In genomic region chr15:93087825-93088199, GRCh38 we compare ENCODE assay signal across 9 cellular contexts. TPM values are rescaled to one million over a fixed set of nuclear protein-coding genes. Genes with fewer than 3 reads are reported as not detected.
DNase-seq lines count a peak whose midpoint lies in the region; ATAC-seq, FAIRE-seq and TF ChIP-seq lines count a peak whose summit lies in the region.
"Had no signal": no experiment of that assay in that cellular context is flagged by ENCODE, and none has a peak within 500 bp of the region (broad histone marks: within the 10 kb centered on the region; RNA-seq: fewer than 3 reads in every experiment).

No MANE protein-coding gene starts in this region.

- H3K4me3 Mint-ChIP-seq in CD8-positive, alpha-beta memory T cell = peak overlapping the region; percentile 76 to 89 (median 85)
- H3K4me3 Mint-ChIP-seq in T-helper 2 cell treated with Interferon-gamma antibody and Interleukin-4, amounts not matched to agents 5 μg/mL and 100 μg/mL, for 36 hours = peak overlapping the region; percentile 85

- CTCF ChIA-PET in CD8-positive, alpha-beta memory T cell (lab: Charles Lee) = interaction anchor here (0.6 to 2.5 kb wide), 37 partner anchors 9 to 1032 kb away, joined by 3 to 19 read pairs (median 4); no protein-coding TSS in a partner anchor
- CTCF ChIA-PET in GM12878 (lab: Yijun Ruan, JAX) = interaction anchor here (0.5 to 2.4 kb wide), 20 partner anchors 10 to 1841 kb away, joined by 3 to 23 read pairs (median 4); no protein-coding TSS in a partner anchor

- peak; percentile 74 to 83 (median 83) for TF ChIP-seq CTCF in GM12878 (IDR thresholded peaks at IDR 0.05 in 2 of 3, conservative IDR thresholded peaks at IDR 0.05 in 1 of 3; ENCODE audit: control insufficient read depth in 2 of 3, extremely low read depth in 1 of 3, insufficient read depth in 1 of 3, low read depth in 3 of 3, low read length in 3 of 3)
- peak; percentile 91 to 97 (median 95) for TF ChIP-seq CTCF in gastrocnemius medialis (IDR thresholded peaks at IDR 0.05 in 4 of 5, conservative IDR thresholded peaks at IDR 0.05 in 1 of 5)

- peaks cover 16 to 22% (median 19%) of the 10 kb centered on the region in 3 donors for H3K4me1 Mint-ChIP-seq in CD8-positive, alpha-beta memory T cell
- peaks cover 7% of the 10 kb centered on the region for H3K4me1 Mint-ChIP-seq in T-helper 2 cell treated with Interferon-gamma antibody and Interleukin-4, amounts not matched to agents 5 μg/mL and 100 μg/mL, for 36 hours (ENCODE audit: low read depth)

- H3K79me2 ChIP-seq in GM12878 (ENCODE audit: control insufficient read depth, insufficient read depth, low read length) = no peaks in the 10 kb centered on the region

- H3K27me3 ChIP-seq in CD8-positive, alpha-beta memory T cell (ENCODE audit: insufficient read depth, low read length, poor library complexity, severe bottlenecking) = peaks cover 26% of the 10 kb centered on the region
- H3K27me3 ChIP-seq in GM12878 (replicated peaks in 1 of 2; ENCODE audit: control insufficient read depth in 2 of 2, insufficient read depth in 2 of 2, low read length in 1 of 2) (peaks cover 8 to 11% of the 10 kb centered on the region in 2 experiments), gastrocnemius medialis (no peaks in the 10 kb centered on the region)

- peak; percentile 68 for TF ChIP-seq RAD21 in GM12878 (IDR thresholded peaks at IDR 0.05; ENCODE audit: insufficient read depth, low read depth, low read length)

- in situ Hi-C loops in GM12878 (cut with MboI) (no loop called here), gastrocnemius medialis (cut with MboI; ENCODE audit: low sequenced_read_pairs in 4 of 4) (loop anchor here in 1 of 4 donors (25.0 kb wide), 1 partner anchor 374 kb away; no protein-coding TSS in a partner anchor)

- FAIRE-seq in GM12878 (lab: Jason Lieb, UNC) = peak; percentile 56

- peaks cover 50 to 77% of the 10 kb centered on the region in 2 donors for H3K27me3 Mint-ChIP-seq in CD8-positive, alpha-beta memory T cell
- H3K27me3 Mint-ChIP-seq in T-helper 2 cell treated with Interferon-gamma antibody and Interleukin-4, amounts not matched to agents 5 μg/mL and 100 μg/mL, for 36 hours (ENCODE audit: low read depth) = peaks cover 66% of the 10 kb centered on the region

- H3K9ac ChIP-seq in GM12878 (ENCODE audit: control insufficient read depth, insufficient read depth, low read length) = no peak overlapping the region

- TF ChIP-seq POLR2A in GM12878 (IDR thresholded peaks at IDR 0.05; ENCODE audit: low read depth, low read length) (no peak), gastrocnemius medialis (IDR thresholded peaks at IDR 0.05) (no peak)

- H2AFZ ChIP-seq in GM12878 (ENCODE audit: control insufficient read depth, low read depth, low read length) = no peak overlapping the region

- peak overlapping the region in 2 of 8 donors; percentile 25 to 40 for H3K27ac Mint-ChIP-seq in CD8-positive, alpha-beta memory T cell
- peak overlapping the region; percentile 65 for H3K27ac Mint-ChIP-seq in T-helper 2 cell treated with Interferon-gamma antibody and Interleukin-4, amounts not matched to agents 5 μg/mL and 100 μg/mL, for 36 hours

- no peaks in the 10 kb centered on the region for H3K9me3 Mint-ChIP-seq in CD8-positive, alpha-beta memory T cell
- H3K9me3 Mint-ChIP-seq in T-helper 2 cell treated with Interferon-gamma antibody and Interleukin-4, amounts not matched to agents 5 μg/mL and 100 μg/mL, for 36 hours = no peaks in the 10 kb centered on the region

- no peaks in the 10 kb centered on the region for H3K36me3 ChIP-seq in CD8-positive, alpha-beta memory T cell (ENCODE audit: insufficient read depth, low read length)
- H3K36me3 ChIP-seq in GM12878 (ENCODE audit: control insufficient read depth in 2 of 2, insufficient read depth in 2 of 2, low read length in 1 of 2) = no peaks in the 10 kb centered on the region
- no peaks in the 10 kb centered on the region for H3K36me3 ChIP-seq in gastrocnemius medialis

- WGBS in GM12878 (ENCODE audit: insufficient coverage, insufficient replicate concordance, low lambda C conversion rate, missing lambda C conversion rate) = 0% methylated on average over 14 of the region's 14 CpGs

- POLR2A ChIA-PET in CD8-positive, alpha-beta memory T cell (lab: Charles Lee) = interaction anchor here (0.8 to 1.5 kb wide), 2 partner anchors 40 to 1032 kb away, joined by 3 to 6 read pairs; no protein-coding TSS in a partner anchor
- POLR2A ChIA-PET in GM12878 (lab: Charles Lee) = no interaction called here

- H3K4me3 ChIP-seq in CD8-positive, alpha-beta memory T cell (ENCODE audit: low read length) = peak overlapping the region; percentile 21
- H3K4me3 ChIP-seq in GM12878 (no peak overlapping the region), iPS-11a (ENCODE audit: low read depth, low read length) (peak overlapping the region; percentile 40), gastrocnemius medialis (peak overlapping the region; percentile 76 to 97 (median 80))

- TF ChIP-seq EP300 in GM12878 (IDR thresholded peaks at IDR 0.05; ENCODE audit: borderline replicate concordance in 1 of 2, control insufficient read depth in 1 of 2, low read depth in 2 of 2, low read length in 2 of 2) = no peak

- peaks cover 10% of the 10 kb centered on the region for H3K4me1 ChIP-seq in CD8-positive, alpha-beta memory T cell (ENCODE audit: insufficient read depth, low read length)
- H3K4me1 ChIP-seq in GM12878 (ENCODE audit: control insufficient read depth, insufficient read depth, low read length) = no peaks in the 10 kb centered on the region; the same call in 1 of the 2 replicates
- H3K4me1 ChIP-seq in gastrocnemius medialis = peaks cover 55 to 60% of the 10 kb centered on the region in 2 donors

- 0 out of 2 replicates have a peak overlapping the region, but pooled peaks have one; percentile 32 for H3K4me2 ChIP-seq in GM12878 (ENCODE audit: control insufficient read depth, insufficient read depth)

- H3K9me3 ChIP-seq in CD8-positive, alpha-beta memory T cell (ENCODE audit: low read length) = no peaks in the 10 kb centered on the region
- H3K9me3 ChIP-seq in GM12878 (replicated peaks; ENCODE audit: control insufficient read depth, insufficient read depth, low read length) (no peaks in the 10 kb centered on the region), gastrocnemius medialis (no peaks in the 10 kb centered on the region)

- ATAC-seq in GM21515 (IDR thresholded peaks at IDR 0.05; ENCODE audit: unreplicated experiment) (peak; percentile 79), GM12878 (peak; percentile 87), gastrocnemius medialis (peak; percentile 53 to 57), GM21619 (IDR thresholded peaks at IDR 0.05; ENCODE audit: unreplicated experiment) (no peak)

- H3K36me3 Mint-ChIP-seq in CD8-positive, alpha-beta memory T cell = peaks cover 0 to 2% (median 0%) of the 10 kb centered on the region in 3 donors
- H3K36me3 Mint-ChIP-seq in T-helper 2 cell treated with Interferon-gamma antibody and Interleukin-4, amounts not matched to agents 5 μg/mL and 100 μg/mL, for 36 hours (ENCODE audit: low read depth) = no peaks in the 10 kb centered on the region

- no peaks in the 10 kb centered on the region for H4K20me1 ChIP-seq in GM12878 (ENCODE audit: control insufficient read depth, insufficient read depth)

- intact Hi-C loops in GM12878 (cut with micrococcal nuclease; ENCODE audit: unreplicated experiment) = no loop called here
- intact Hi-C loops in gastrocnemius medialis (cut with DNase I; ENCODE audit: low total_unique reads) = loop anchor here (1.0 to 5.0 kb wide), 7 partner anchors 58 to 529 kb away; partner anchors contain the start of gene CHD2

- SMC1A ChIA-PET in GM12878 (lab: Charles Lee; ENCODE audit: uncharacterized antibody, unreplicated experiment) = interaction anchor here (0.7 to 1.2 kb wide), 3 partner anchors 10 to 1032 kb away, joined by 3 to 8 read pairs (median 3); no protein-coding TSS in a partner anchor

- peak; percentile 42 to 81 (median 64) for DNase-seq in CD8-positive, alpha-beta memory T cell
- DNase-seq in NAMALWA (ENCODE audit: low spot score) (peak; percentile 71), GM12878 (ENCODE audit: low read depth, low spot score) (peak; percentile 15), gastrocnemius medialis (peak; percentile 70 to 83)
- peak; percentile 61 for DNase-seq in T-helper 2 cell treated with Interferon-gamma antibody and Interleukin-4, amounts not matched to agents 5 μg/mL and 100 μg/mL, for 36 hours (ENCODE audit: low spot score)

- no peak overlapping the region for H3K27ac ChIP-seq in CD8-positive, alpha-beta memory T cell (ENCODE audit: low read depth, low read length)
- no peak overlapping the region for H3K27ac ChIP-seq in GM12878 (ENCODE audit: control insufficient read depth, insufficient read depth)
- H3K27ac ChIP-seq in gastrocnemius medialis = peak overlapping the region; percentile 91 to 96 (median 93)
- H3K27ac ChIP-seq: epithelial cell of prostate had no signal

- RAD21 ChIA-PET in GM12878 (lab: Charles Lee; ENCODE audit: unreplicated experiment) = interaction anchor here (0.6 to 2.0 kb wide), 7 partner anchors 13 to 1032 kb away, joined by 3 to 14 read pairs (median 3); no protein-coding TSS in a partner anchor

- BruUV-seq in GM12878 (replicated peaks; lab: Mats Ljungman, UMichigan) = no TSS peak

TF ChIP-seq in GM12878, 131 proteins besides CTCF, POLR2A, EP300 and RAD21 (continues in another document):
- TF ChIP-seq TARDBP (IDR thresholded peaks at IDR 0.05; ENCODE audit: borderline replicate concordance) (no peak), EZH2 (IDR thresholded peaks at IDR 0.05; ENCODE audit: borderline replicate concordance, control insufficient read depth, low read depth, low read length) (0 out of 2 replicates have a peak, but pooled peaks have one; percentile 76), ZZZ3 (IDR thresholded peaks at IDR 0.05; ENCODE audit: control insufficient read depth, insufficient read length, low read depth) (no peak)

RNA-seq across cellular contexts. Expression of gene RGMA, which starts 1.2 kb away (rescaled TPM):
- total RNA-seq in CD8-positive, alpha-beta memory T cell = under 1 TPM; 0.20 TPM
- polyA plus RNA-seq in CD8-positive, alpha-beta memory T cell = not detected
- total RNA-seq in GM12878 (2013; cell fraction: nucleolus; rRNA removed) = not detected in 2 replicates
- total RNA-seq in GM12878 (2014; rRNA removed) = not detected in 2 replicates
- not detected in 2 replicates for total RNA-seq in GM12878 (2014; rRNA removed; fragmentation: Illumina TruSeq; extraction: Trizol)
- total RNA-seq in GM12878 (2021) = 0.13 TPM in 1 of 2 replicates, not detected in the other
- polyA plus RNA-seq in GM12878 (2011; ENCODE audit: low read depth) = not detected
- polyA plus RNA-seq in GM12878 (2011; rRNA removed) = not detected in 2 replicates
- polyA plus RNA-seq in GM12878 (2011; cell fraction: cytosol; rRNA removed) = under 0.01 TPM in 1 of 2 replicates, not detected in the other
- polyA plus RNA-seq in GM12878 (2011; cell fraction: nucleus; rRNA removed) = not detected in 2 replicates
- polyA plus RNA-seq in GM12878 (2012) = 0.01 TPM in 1 of 2 replicates, not detected in the other
- not detected in 2 replicates for polyA plus RNA-seq in GM12878 (2014; fragmentation: Illumina TruSeq; extraction: Trizol)
- polyA plus RNA-seq in GM12878 (2014; fragmentation: Nextera tagmentation; extraction: Ambion mirVana) = not detected
- not detected in 2 replicates for polyA plus RNA-seq in GM12878 (2014; rRNA removed)
- polyA plus RNA-seq in GM12878 (2016; fragmentation: Nextera tagmentation; extraction: Ambion mirVana) = not detected
- not detected in 2 replicates for polyA minus RNA-seq in GM12878 (2011; rRNA and poly(A)+ RNA removed)
- not detected in 2 replicates for polyA minus RNA-seq in GM12878 (2011; cell fraction: cytosol; rRNA and poly(A)+ RNA removed)
- not detected in 2 replicates for polyA minus RNA-seq in GM12878 (2011; cell fraction: nucleus; rRNA and poly(A)+ RNA removed)
- 100 to 1,000 TPM; 150 to 290 (median 184) TPM for total RNA-seq in gastrocnemius medialis

Comparison
In these comparisons a context has a peak if more than half of its experiments do, and no peak if none do; other contexts are left out.
1. DNase-seq: peak in every context shown above with its lines; median percentile 76 in gastrocnemius medialis; 71 in NAMALWA; 64 in CD8-positive, alpha-beta memory T cell; 61 in T-helper 2 cell treated with Interferon-gamma antibody and Interleukin-4, amounts not matched to agents 5 μg/mL and 100 μg/mL, for 36 hours; 15 in GM12878.
2. H3K27ac ChIP-seq: peak in gastrocnemius medialis (4 of 4); none in CD8-positive, alpha-beta memory T cell (single experiment) and GM12878 (single experiment).
3. RNA of gene RGMA, which starts 1.2 kb away (total RNA-seq): 150 to 290 TPM in gastrocnemius medialis; 0.20 TPM in CD8-positive, alpha-beta memory T cell and 0.13 TPM in GM12878; every median in the first group is over 100 times any median in the second.